Comparison of ENCODE assay signal across 1 cellular context in the genomic region with DNA sequence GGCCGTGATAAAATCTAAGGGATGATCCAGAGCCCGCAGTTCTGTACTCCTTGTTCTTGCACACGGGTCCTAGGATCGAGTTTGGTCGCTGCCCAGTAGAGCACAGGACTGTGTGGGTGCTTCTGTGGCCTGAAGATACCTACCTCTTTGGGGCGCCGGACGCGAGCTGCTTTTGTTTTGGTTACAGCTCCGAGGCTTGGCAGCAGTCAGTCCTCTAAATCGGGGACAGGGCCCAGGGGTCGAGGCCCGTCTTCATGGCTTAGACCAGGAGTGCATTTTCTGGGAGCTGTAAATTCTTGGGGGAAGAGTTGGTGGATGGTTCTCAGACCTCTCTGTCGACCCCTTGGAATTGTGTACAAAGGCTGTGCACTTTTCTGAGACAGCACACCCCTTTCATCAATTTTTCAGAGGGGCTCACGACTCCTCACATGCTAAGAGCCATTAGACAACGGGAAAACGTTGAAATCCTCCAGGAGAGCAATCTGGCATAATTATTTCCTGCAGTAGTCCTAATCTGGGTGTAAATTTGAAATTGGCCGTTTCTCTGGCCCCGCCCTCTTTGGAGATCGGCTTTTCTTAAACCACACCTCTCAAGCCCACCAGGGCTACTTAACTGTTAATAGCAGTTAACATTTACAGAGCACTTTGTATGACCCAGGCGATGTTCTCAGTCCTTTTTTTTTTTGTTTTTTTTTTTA.
TF ChIP-seq lines count a peak whose summit lies in the region.

No MANE protein-coding gene starts in this region.

TF ChIP-seq in GM12878, 131 proteins besides CTCF, POLR2A, EP300 and RAD21:
- TF ChIP-seq SIN3A (IDR thresholded peaks at IDR 0.05; ENCODE audit: low read depth, low read length) (0 out of 2 replicates have a peak, but pooled peaks have one; percentile 22), WRNIP1 (IDR thresholded peaks at IDR 0.05; ENCODE audit: borderline replicate concordance, low read depth, low read length) (no peak)
